ENCODE assay signal across 20 cellular contexts in the genomic region with DNA sequence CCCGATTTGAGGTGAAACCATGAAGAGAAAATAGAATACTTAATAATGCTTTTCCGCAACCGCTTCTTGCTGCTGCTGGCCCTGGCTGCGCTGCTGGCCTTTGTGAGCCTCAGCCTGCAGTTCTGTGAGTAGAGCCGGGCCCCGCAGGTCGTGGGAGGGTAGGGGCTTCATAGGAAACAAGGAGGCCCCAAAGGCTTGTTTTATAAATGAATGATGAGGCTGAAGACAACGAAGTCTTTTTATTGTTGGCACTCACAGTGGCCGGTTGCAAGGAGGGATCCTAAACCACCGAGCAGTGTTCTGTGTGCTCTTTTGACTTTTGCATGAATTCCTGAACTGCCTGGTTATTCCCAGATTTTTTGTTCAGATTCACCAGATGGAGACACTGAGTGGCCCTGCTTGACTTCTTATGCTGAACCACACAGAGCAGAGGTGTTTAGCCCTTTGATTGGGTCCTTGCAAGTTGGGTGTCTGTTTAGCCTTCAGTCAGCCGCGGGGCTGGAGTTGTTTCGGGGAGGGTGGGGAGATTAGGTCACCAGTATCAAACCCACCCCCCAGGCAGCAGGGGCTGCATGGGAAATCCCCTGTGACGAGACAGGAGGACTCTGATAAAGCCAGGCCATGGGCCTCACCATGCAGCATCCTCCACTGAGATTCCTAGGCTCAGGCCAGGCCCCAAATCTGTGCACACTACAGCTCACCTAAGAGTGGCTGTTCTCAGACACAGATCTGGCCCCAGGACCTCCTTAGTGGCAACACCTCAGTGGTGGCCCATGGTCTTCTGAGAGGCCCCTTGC. TPM values are rescaled to one million over a fixed set of nuclear protein-coding genes. Genes with fewer than 3 reads are reported as not detected.
A peak's percentile ranks its signal among the peaks of the same experiment; 100 is the strongest.
DNase-seq lines count a peak whose midpoint lies in the region; ATAC-seq and TF ChIP-seq lines count a peak whose summit lies in the region.
"Had no signal": no experiment of that assay in that cellular context is flagged by ENCODE, and none has a peak within 500 bp of the region (broad histone marks: within the 10 kb centered on the region; RNA-seq: fewer than 3 reads in every experiment).

No MANE protein-coding gene starts in this region.

- no peak for TF ChIP-seq CTCF in nephron progenitor cell (IDR thresholded peaks at IDR 0.05)
- no peak for TF ChIP-seq CTCF in upper lobe of right lung (IDR thresholded peaks at IDR 0.05)

- H3K27me3 ChIP-seq in upper lobe of right lung: no peaks in the 10 kb centered on the region
- H3K27me3 ChIP-seq: BLaER1 treated with 17β-estradiol and CSF1 and Interleukin-3, amounts not matched to agents 10 nM and 100 nM had no signal

- no peak overlapping the region for H3K27ac ChIP-seq in upper lobe of right lung
- H3K27ac ChIP-seq: A549; BLaER1 treated with 17β-estradiol and CSF1 and Interleukin-3, amounts not matched to agents 10 nM and 100 nM had no signal

- H3K27me3 Mint-ChIP-seq in activated naive CD8-positive, alpha-beta T cell treated with anti-CD3 and anti-CD28 coated beads, Interleukin-2, amount 10 ng/mL, durations not matched to agents 7 days and 5 days: no peaks in the 10 kb centered on the region
- no peaks in the 10 kb centered on the region for H3K27me3 Mint-ChIP-seq in activated naive CD8-positive, alpha-beta T cell treated with anti-CD3 and anti-CD28 coated beads for 36 hours
- H3K27me3 Mint-ChIP-seq in dendritic cell treated with granulocyte-macrophage colony-stimulating factor and Interleukin-4, amounts not matched to agents 40 ng/mL and 50 ng/mL, for 4 days: no peaks in the 10 kb centered on the region
- no peaks in the 10 kb centered on the region for H3K27me3 Mint-ChIP-seq in nephron progenitor cell (ENCODE audit: low read depth, poor library complexity)

- H3K4me3 Mint-ChIP-seq in activated naive CD8-positive, alpha-beta T cell treated with anti-CD3 and anti-CD28 coated beads, Interleukin-2, amount 10 ng/mL, durations not matched to agents 7 days and 5 days: no peak overlapping the region
- H3K4me3 Mint-ChIP-seq in activated naive CD8-positive, alpha-beta T cell treated with anti-CD3 and anti-CD28 coated beads for 36 hours: no peak overlapping the region
- no peak overlapping the region for H3K4me3 Mint-ChIP-seq in dendritic cell treated with granulocyte-macrophage colony-stimulating factor and Interleukin-4, amounts not matched to agents 40 ng/mL and 50 ng/mL, for 4 days
- no peak overlapping the region for H3K4me3 Mint-ChIP-seq in nephron progenitor cell

- peaks cover 24% of the 10 kb centered on the region for H3K4me1 Mint-ChIP-seq in activated naive CD8-positive, alpha-beta T cell treated with anti-CD3 and anti-CD28 coated beads, Interleukin-2, amount 10 ng/mL, durations not matched to agents 7 days and 5 days
- peaks cover 38% of the 10 kb centered on the region for H3K4me1 Mint-ChIP-seq in activated naive CD8-positive, alpha-beta T cell treated with anti-CD3 and anti-CD28 coated beads for 36 hours
- H3K4me1 Mint-ChIP-seq in dendritic cell treated with granulocyte-macrophage colony-stimulating factor and Interleukin-4, amounts not matched to agents 40 ng/mL and 50 ng/mL, for 4 days (ENCODE audit: low read depth): peaks cover 34% of the 10 kb centered on the region
- peaks cover 17% of the 10 kb centered on the region for H3K4me1 Mint-ChIP-seq in nephron progenitor cell

- no peak overlapping the region for H3K4me3 ChIP-seq in upper lobe of right lung
- H3K4me3 ChIP-seq: A549; BLaER1 treated with 17β-estradiol and CSF1 and Interleukin-3, amounts not matched to agents 10 nM and 100 nM had no signal

- intact Hi-C loops in dendritic cell treated with granulocyte-macrophage colony-stimulating factor and Interleukin-4, amounts not matched to agents 40 ng/mL and 50 ng/mL, for 4 days (cut with micrococcal nuclease): no loop called here
- intact Hi-C loops in upper lobe of right lung (cut with DNase I): no loop called here

- H3K4me1 ChIP-seq in upper lobe of right lung: no peaks in the 10 kb centered on the region
- H3K4me1 ChIP-seq: A549 had no signal

- H3K27ac Mint-ChIP-seq in activated naive CD8-positive, alpha-beta T cell treated with anti-CD3 and anti-CD28 coated beads, Interleukin-2, amount 10 ng/mL, durations not matched to agents 7 days and 5 days: peak overlapping the region; percentile 11
- no peak overlapping the region for H3K27ac Mint-ChIP-seq in activated naive CD8-positive, alpha-beta T cell treated with anti-CD3 and anti-CD28 coated beads for 36 hours
- peak overlapping the region; percentile 33 for H3K27ac Mint-ChIP-seq in dendritic cell treated with granulocyte-macrophage colony-stimulating factor and Interleukin-4, amounts not matched to agents 40 ng/mL and 50 ng/mL, for 4 days
- peak overlapping the region; percentile 84 for H3K27ac Mint-ChIP-seq in nephron progenitor cell

- POLR2A ChIA-PET in activated naive CD8-positive, alpha-beta T cell treated with anti-CD3 and anti-CD28 coated beads, Interleukin-2, amount 10 ng/mL, durations not matched to agents 7 days and 5 days (lab: Charles Lee): interaction anchor here (0.7 kb wide), 1 partner anchor 24 kb away, joined by 4 read pairs; no protein-coding TSS in a partner anchor

- no peaks in the 10 kb centered on the region for H3K9me3 ChIP-seq in upper lobe of right lung
- H3K9me3 ChIP-seq: A549 had no signal

- H3K36me3 ChIP-seq in upper lobe of right lung: peaks cover 8% of the 10 kb centered on the region

- H3K9me3 Mint-ChIP-seq in activated naive CD8-positive, alpha-beta T cell treated with anti-CD3 and anti-CD28 coated beads, Interleukin-2, amount 10 ng/mL, durations not matched to agents 7 days and 5 days: no peaks in the 10 kb centered on the region
- H3K9me3 Mint-ChIP-seq in activated naive CD8-positive, alpha-beta T cell treated with anti-CD3 and anti-CD28 coated beads for 36 hours: no peaks in the 10 kb centered on the region
- no peaks in the 10 kb centered on the region for H3K9me3 Mint-ChIP-seq in dendritic cell treated with granulocyte-macrophage colony-stimulating factor and Interleukin-4, amounts not matched to agents 40 ng/mL and 50 ng/mL, for 4 days
- H3K9me3 Mint-ChIP-seq in nephron progenitor cell: no peaks in the 10 kb centered on the region

- ATAC-seq in activated naive CD8-positive, alpha-beta T cell treated with anti-CD3 and anti-CD28 coated beads, Interleukin-2, amount 10 ng/mL, durations not matched to agents 7 days and 5 days (ENCODE audit: low read depth): no peak
- no peak for ATAC-seq in upper lobe of right lung
- ATAC-seq in GM21367 (IDR thresholded peaks at IDR 0.05; ENCODE audit: unreplicated experiment): no peak
- ATAC-seq in HG02678 (IDR thresholded peaks at IDR 0.05; ENCODE audit: unreplicated experiment): no peak
- ATAC-seq: A549 had no signal

- H3K36me3 Mint-ChIP-seq in activated naive CD8-positive, alpha-beta T cell treated with anti-CD3 and anti-CD28 coated beads, Interleukin-2, amount 10 ng/mL, durations not matched to agents 7 days and 5 days: peaks cover 18% of the 10 kb centered on the region
- peaks cover 15% of the 10 kb centered on the region for H3K36me3 Mint-ChIP-seq in activated naive CD8-positive, alpha-beta T cell treated with anti-CD3 and anti-CD28 coated beads for 36 hours
- H3K36me3 Mint-ChIP-seq in dendritic cell treated with granulocyte-macrophage colony-stimulating factor and Interleukin-4, amounts not matched to agents 40 ng/mL and 50 ng/mL, for 4 days (ENCODE audit: low read depth): peaks cover 25% of the 10 kb centered on the region
- H3K36me3 Mint-ChIP-seq in nephron progenitor cell (ENCODE audit: low read depth): peaks cover 27% of the 10 kb centered on the region

- no peak for DNase-seq in activated naive CD8-positive, alpha-beta T cell treated with anti-CD3 and anti-CD28 coated beads, Interleukin-2, amount 10 ng/mL, durations not matched to agents 7 days and 5 days
- DNase-seq in activated naive CD8-positive, alpha-beta T cell treated with anti-CD3 and anti-CD28 coated beads for 36 hours: no peak
- DNase-seq in nephron progenitor cell (no peak), upper lobe of right lung (peak; percentile 44), NCI-H2227 treated with DMSO at 0.1 percent for 48 hours (lab: John Stamatoyannopoulos, UW) (no peak)
- DNase-seq: EL, HCEC 1CT, IMR-90, Kasumi-1, MM.1S, NCI-H1105, NCI-H187, NCI-H69, RPMI8226, SIG-M5 had no signal

RNA-seq across cellular contexts. Expression of a gene that starts 28.7 kb away (rescaled TPM):
- 10 to 100 TPM; 15.8 to 19.5 TPM for total RNA-seq in activated naive CD8-positive, alpha-beta T cell treated with anti-CD3 and anti-CD28 coated beads, Interleukin-2, amount 10 ng/mL, durations not matched to agents 7 days and 5 days
- total RNA-seq in activated naive CD8-positive, alpha-beta T cell treated with anti-CD3 and anti-CD28 coated beads for 36 hours: 10 to 100 TPM in 1 of 2 experiments, 1 to 10 TPM in 1; 9.9 to 10.5 TPM
- 13.6 TPM for total RNA-seq in upper lobe of right lung
